16 cellular contexts compared by ENCODE assay signal in genomic region chr7:28266377-28266776, GRCh38.
"Had no signal": no experiment of that assay in that cellular context is flagged by ENCODE, and none has a peak within 500 bp of the region (broad histone marks: within the 10 kb centered on the region; RNA-seq: fewer than 3 reads in every experiment).

No MANE protein-coding gene starts in this region.

- H3K4me1 ChIP-seq: colonic mucosa, gastrocnemius medialis, thyroid gland had no signal

- H3K27ac ChIP-seq: colonic mucosa, gastrocnemius medialis, thyroid gland had no signal

- H3K27me3 ChIP-seq: colonic mucosa, gastrocnemius medialis, thyroid gland had no signal

- ATAC-seq: activated CD8-positive, alpha-beta T cell treated with anti-CD3 and anti-CD28 coated beads, Interleukin-2, amount 10 ng/mL, durations not matched to agents 7 days and 5 days; gastrocnemius medialis; left ventricle myocardium superior had no signal

- H3K9me3 ChIP-seq: colonic mucosa, gastrocnemius medialis, thyroid gland had no signal

- DNase-seq: activated CD4-positive, alpha-beta T cell treated with anti-CD3 and anti-CD28 coated beads, Interleukin-2, amount 10 ng/mL, durations not matched to agents 7 days and 5 days; activated CD8-positive, alpha-beta T cell treated with anti-CD3 and anti-CD28 coated beads, Interleukin-2, amount 10 ng/mL, durations not matched to agents 7 days and 5 days; activated naive CD4-positive, alpha-beta T cell treated with anti-CD3 and anti-CD28 coated beads for 36 hours; activated T-cell treated with anti-CD3 and anti-CD28 coated beads, Interleukin-2, amount 50 U/mL, for 24 hours; central memory CD4-positive, alpha-beta T cell; colonic mucosa; endodermal cell; gastrocnemius medialis; left ventricle myocardium superior; nephron progenitor cell; occipital lobe; posterior cingulate gyrus; stimulated activated naive CD4-positive, alpha-beta T cell; T-helper 9 cell; thyroid gland had no signal

- H3K4me3 ChIP-seq: colonic mucosa, gastrocnemius medialis, thyroid gland had no signal

- FAIRE-seq: urothelium cell line had no signal

- H3K36me3 ChIP-seq: colonic mucosa, gastrocnemius medialis, thyroid gland had no signal
